13 cellular contexts compared by ENCODE assay signal in the genomic region with DNA sequence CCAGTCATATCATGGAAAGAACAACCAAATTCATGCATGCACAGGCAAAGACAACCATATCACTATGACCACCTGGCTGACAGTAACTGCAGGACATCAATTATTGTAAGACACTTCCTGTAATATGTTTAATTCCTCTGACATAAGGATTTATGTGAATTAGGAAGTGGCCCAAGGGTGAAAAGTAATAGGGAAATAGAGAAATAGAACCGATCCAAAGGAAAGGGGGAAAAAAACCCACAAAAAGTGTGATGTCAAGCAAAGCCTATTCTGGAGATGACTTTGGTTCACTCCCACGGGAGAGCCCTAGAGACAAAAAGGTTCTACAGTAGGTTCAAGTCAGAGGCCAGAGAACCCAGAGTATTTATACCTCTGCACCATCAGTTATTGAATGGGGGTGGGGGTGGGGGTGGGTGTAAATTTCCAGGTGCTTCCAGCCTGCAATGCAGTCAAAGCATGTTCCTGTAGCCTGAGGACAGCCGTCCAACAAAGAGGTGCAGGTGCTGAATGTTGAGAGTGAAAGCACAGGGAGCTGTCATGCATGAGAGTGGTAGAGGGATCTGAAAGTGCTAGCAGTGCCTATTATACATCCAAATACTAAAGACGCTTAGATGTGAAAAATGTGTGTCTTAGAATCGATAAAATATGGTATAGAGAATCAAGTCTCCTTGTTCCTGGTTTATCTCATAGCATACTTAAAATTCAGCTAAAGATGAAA.
DNase-seq lines count a peak whose midpoint lies in the region; ATAC-seq and TF ChIP-seq lines count a peak whose summit lies in the region.
"Had no signal": no experiment of that assay in that cellular context is flagged by ENCODE, and none has a peak within 500 bp of the region (broad histone marks: within the 10 kb centered on the region; RNA-seq: fewer than 3 reads in every experiment).

No MANE protein-coding gene starts in this region.

- H3K27me3 Mint-ChIP-seq in nephron progenitor cell (ENCODE audit: low read depth, poor library complexity) = no peaks in the 10 kb centered on the region
- H3K27me3 Mint-ChIP-seq: activated naive CD4-positive, alpha-beta T cell treated with anti-CD3 and anti-CD28 coated beads, Interleukin-2, amount 50 U/mL, for 24 hours had no signal

- peaks cover 12% of the 10 kb centered on the region for H3K9me3 Mint-ChIP-seq in nephron progenitor cell

- H3K27me3 ChIP-seq in BLaER1 (no peaks in the 10 kb centered on the region), prostate gland (replicated peaks; ENCODE audit: insufficient read depth) (no peaks in the 10 kb centered on the region)
- H3K27me3 ChIP-seq: dorsolateral prefrontal cortex, suprapubic skin had no signal

- intact Hi-C loops in prostate gland (cut with DNase I) = loop anchor here (10.0 kb wide), 1 partner anchor 46 kb away; no protein-coding TSS in a partner anchor

- no peak for TF ChIP-seq POLR2A in prostate gland (IDR thresholded peaks at IDR 0.05)

- no peaks in the 10 kb centered on the region for H4K20me1 ChIP-seq in BLaER1

- H3K27ac Mint-ChIP-seq in nephron progenitor cell = no peak overlapping the region
- H3K27ac Mint-ChIP-seq: activated naive CD4-positive, alpha-beta T cell treated with anti-CD3 and anti-CD28 coated beads, Interleukin-2, amount 50 U/mL, for 24 hours had no signal

- H3K27ac ChIP-seq in BLaER1 (no peak overlapping the region), prostate gland (no peak overlapping the region)
- H3K27ac ChIP-seq: dorsolateral prefrontal cortex, suprapubic skin had no signal

- H3K9me3 ChIP-seq in BLaER1 (peaks cover 5% of the 10 kb centered on the region; the same call in 1 of the 2 replicates), prostate gland (no peaks in the 10 kb centered on the region)

- no peaks in the 10 kb centered on the region for H3K4me1 Mint-ChIP-seq in nephron progenitor cell
- H3K4me1 Mint-ChIP-seq: activated naive CD4-positive, alpha-beta T cell treated with anti-CD3 and anti-CD28 coated beads, Interleukin-2, amount 50 U/mL, for 24 hours had no signal

- peaks cover 29% of the 10 kb centered on the region for H3K36me3 Mint-ChIP-seq in nephron progenitor cell (ENCODE audit: low read depth)

- H3K4me3 Mint-ChIP-seq in nephron progenitor cell = no peak overlapping the region
- H3K4me3 Mint-ChIP-seq: activated naive CD4-positive, alpha-beta T cell treated with anti-CD3 and anti-CD28 coated beads, Interleukin-2, amount 50 U/mL, for 24 hours had no signal

- no peak for TF ChIP-seq CTCF in prostate gland (IDR thresholded peaks at IDR 0.05)
- no peak for TF ChIP-seq CTCF in nephron progenitor cell (IDR thresholded peaks at IDR 0.05)

- H3K4me2 ChIP-seq in BLaER1 = peak overlapping the region; percentile 33; the same call in 1 of the 2 replicates

- H3K36me3 ChIP-seq in BLaER1 (no peaks in the 10 kb centered on the region), prostate gland (no peaks in the 10 kb centered on the region)
- H3K36me3 ChIP-seq: suprapubic skin had no signal

- DNase-seq in OCI-M1 (lab: John Stamatoyannopoulos, UW) = no peak
- DNase-seq in glomerular visceral epithelial cell (ENCODE audit: extremely low spot score) = no peak
- DNase-seq in prostate gland (ENCODE audit: low spot score) = no peak
- no peak for DNase-seq in nephron progenitor cell
- DNase-seq: dorsolateral prefrontal cortex, hippocampal formation, PC-3 had no signal

- no peak overlapping the region for H3K9ac ChIP-seq in BLaER1

- H3K4me1 ChIP-seq in BLaER1 (peaks cover 11% of the 10 kb centered on the region), prostate gland (replicated peaks) (no peaks in the 10 kb centered on the region)
- H3K4me1 ChIP-seq: suprapubic skin had no signal

- WGBS in prostate gland = 70% methylated on average over 5 of the region's 5 CpGs

- H3K4me3 ChIP-seq in BLaER1 (no peak overlapping the region), prostate gland (no peak overlapping the region)
- H3K4me3 ChIP-seq: dorsolateral prefrontal cortex, suprapubic skin had no signal

- ATAC-seq in GM19023 (IDR thresholded peaks at IDR 0.05; ENCODE audit: unreplicated experiment) = peak; percentile 88
- peak; percentile 81 for ATAC-seq in HG02588 (IDR thresholded peaks at IDR 0.05; ENCODE audit: unreplicated experiment)
- peak; percentile 90 for ATAC-seq in HG03439 (IDR thresholded peaks at IDR 0.05; ENCODE audit: unreplicated experiment)
- ATAC-seq: PC-3 had no signal
